17 cellular contexts compared by ENCODE assay signal in the genomic region with DNA sequence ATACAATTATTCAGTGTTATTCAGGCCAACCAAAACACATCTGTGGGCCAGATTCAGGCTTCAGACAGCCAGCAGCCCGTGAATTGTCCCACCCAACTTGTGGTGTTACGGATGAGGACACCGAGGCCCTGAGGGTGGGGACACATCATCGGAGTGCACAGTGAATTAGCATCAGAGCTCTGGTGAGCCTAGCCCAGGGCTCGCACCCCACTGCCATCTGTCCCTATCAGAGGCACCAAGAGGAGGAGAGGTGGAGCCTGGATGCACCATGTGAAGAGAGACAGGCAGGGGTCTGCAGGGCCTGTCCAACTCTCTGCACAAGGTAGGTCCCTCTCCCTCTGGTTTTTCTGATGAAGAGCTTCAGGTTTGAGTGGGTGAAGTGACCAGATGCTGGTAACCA. TPM values are rescaled to one million over a fixed set of nuclear protein-coding genes. Genes with fewer than 3 reads are reported as not detected.
A peak's percentile ranks its signal among the peaks of the same experiment; 100 is the strongest.
DNase-seq lines count a peak whose midpoint lies in the region; ATAC-seq, FAIRE-seq and TF ChIP-seq lines count a peak whose summit lies in the region.
"Had no signal": no experiment of that assay in that cellular context is flagged by ENCODE, and none has a peak within 500 bp of the region (broad histone marks: within the 10 kb centered on the region; RNA-seq: fewer than 3 reads in every experiment).

No MANE protein-coding gene starts in this region.

- no peak for TF ChIP-seq CTCF in H1 (IDR thresholded peaks at IDR 0.05; ENCODE audit: control extremely low read depth in 1 of 3, insufficient read depth in 1 of 3, low read depth in 1 of 3, low read length in 3 of 3)

- TF ChIP-seq EP300 in H1 (IDR thresholded peaks at IDR 0.05; ENCODE audit: borderline replicate concordance in 1 of 2, low read depth in 2 of 2, low read length in 2 of 2): no peak

- intact Hi-C loops in posterior vena cava (cut with DNase I): no loop called here

- H3K9ac ChIP-seq in BLaER1 (no peak overlapping the region), H1 (replicated peaks in 1 of 4; ENCODE audit: extremely low read depth in 1 of 4, low read depth in 3 of 4, low read length in 3 of 4) (no peak overlapping the region)

- 92% methylated on average over 5 of the region's 5 CpGs; no CpG with 5 or more reads in 1 of the 2 experiments for WGBS in H1 (ENCODE audit: extremely low coverage in 1 of 2, insufficient coverage in 1 of 2, insufficient read length in 1 of 2, insufficient replicate concordance in 2 of 2, low coverage in 1 of 2, low lambda C conversion rate in 2 of 2, missing lambda C conversion rate in 1 of 2), 2 experiments

- in situ Hi-C loops in Caki2 (cut with HindIII; ENCODE audit: low pct_unique_long_range_greater_than_20kb, low sequenced_read_pairs): no loop called here

- no peak overlapping the region for H2AFZ ChIP-seq in H1 (ENCODE audit: low read length)

- CTCF ChIA-PET in H1 (lab: Charles Lee; ENCODE audit: partially characterized antibody): interaction anchor here (0.7 to 1.8 kb wide), 4 partner anchors 10 to 258 kb away, joined by 3 to 6 read pairs (median 3); no protein-coding TSS in a partner anchor
- CTCF ChIA-PET in activated CD4-positive, alpha-beta memory T cell treated with anti-CD3 and anti-CD28 coated beads, Interleukin-2, amount 10 ng/mL, durations not matched to agents 7 days and 5 days (lab: Charles Lee): no interaction called here

- no peak overlapping the region for H3K56ac ChIP-seq in H1 (replicated peaks; ENCODE audit: insufficient read length, low read depth, low read length)

- no peaks in the 10 kb centered on the region for H3K79me2 ChIP-seq in H1 (ENCODE audit: control insufficient read depth in 1 of 2, insufficient read depth in 2 of 2, low read length in 2 of 2)

- no peak overlapping the region for H3K14ac ChIP-seq in H1 (ENCODE audit: insufficient read length)

- H3K9me3 ChIP-seq in BLaER1: peaks cover 4% of the 10 kb centered on the region
- peaks cover 2 to 3% of the 10 kb centered on the region in 2 experiments for H3K9me3 ChIP-seq in H1 (ENCODE audit: insufficient read depth in 2 of 2, low read depth in 1 of 2, low read length in 1 of 2)

- H3K18ac ChIP-seq in H1 (ENCODE audit: extremely low read depth, low read length): no peak overlapping the region

- H3K9me3 Mint-ChIP-seq in activated CD4-positive, alpha-beta memory T cell treated with anti-CD3 and anti-CD28 coated beads, Interleukin-2, amount 10 ng/mL, durations not matched to agents 7 days and 5 days: no peaks in the 10 kb centered on the region

- peak; percentile 82 for DNase-seq in Caki2 (ENCODE audit: low read depth)
- DNase-seq in H1 (ENCODE audit: low read depth in 1 of 2, low spot score in 2 of 2): no peak
- DNase-seq in posterior vena cava (ENCODE audit: low spot score): peak; percentile 79
- no peak for DNase-seq in activated CD4-positive, alpha-beta memory T cell treated with anti-CD3 and anti-CD28 coated beads, Interleukin-2, amount 10 ng/mL, durations not matched to agents 7 days and 5 days
- no peak for DNase-seq in SW 1271 (lab: John Stamatoyannopoulos, UW)
- no peak for DNase-seq in activated naive CD4-positive, alpha-beta T cell treated with Interleukin-2 at 50 U/mL for 16 hours
- DNase-seq: C1 segment of cervical spinal cord, DMS79 treated with DMSO at 0.1 percent for 48 hours, NCI-H1417 treated with DMSO at 0.1 percent for 48 hours, NCI-H1930, NCI-H226, NCI-H524, NCI-H82, RPMI8226 had no signal

- no peaks in the 10 kb centered on the region for H3K4me1 Mint-ChIP-seq in activated CD4-positive, alpha-beta memory T cell treated with anti-CD3 and anti-CD28 coated beads, Interleukin-2, amount 10 ng/mL, durations not matched to agents 7 days and 5 days

- H3K36me3 Mint-ChIP-seq in activated CD4-positive, alpha-beta memory T cell treated with anti-CD3 and anti-CD28 coated beads, Interleukin-2, amount 10 ng/mL, durations not matched to agents 7 days and 5 days (ENCODE audit: low read depth): no peaks in the 10 kb centered on the region

- no peak overlapping the region for H2BK15ac ChIP-seq in H1 (ENCODE audit: low read length)

- H2BK120ac ChIP-seq in H1 (replicated peaks; ENCODE audit: low read depth, low read length): no peak overlapping the region

- H4K5ac ChIP-seq in H1 (ENCODE audit: insufficient read length, low read depth, low read length): no peak overlapping the region

- POLR2A ChIA-PET in H1 (lab: Charles Lee; ENCODE audit: partially characterized antibody): interaction anchor here (1.0 to 1.7 kb wide), 3 partner anchors 9 to 17 kb away, joined by 3 to 7 read pairs (median 4); no protein-coding TSS in a partner anchor
- POLR2A ChIA-PET in activated CD4-positive, alpha-beta memory T cell treated with anti-CD3 and anti-CD28 coated beads, Interleukin-2, amount 10 ng/mL, durations not matched to agents 7 days and 5 days (lab: Charles Lee): no interaction called here

- no peak for TF ChIP-seq RAD21 in H1 (IDR thresholded peaks at IDR 0.05 in 1 of 2, conservative IDR thresholded peaks at IDR 0.05 in 1 of 2; ENCODE audit: low read depth in 2 of 2, low read length in 2 of 2)

- no peak for FAIRE-seq in H1 (lab: Jason Lieb, UNC)
- FAIRE-seq: H54 had no signal

- H3K4me3 ChIP-seq in BLaER1 (no peak overlapping the region), H1 (ENCODE audit: extremely low read depth in 1 of 4, insufficient read depth in 2 of 4, low read depth in 3 of 4, low read length in 4 of 4) (no peak overlapping the region)

- H2AK5ac ChIP-seq in H1 (ENCODE audit: low read depth, low read length): peak overlapping the region; percentile 39; the same call in 1 of the 2 replicates

- no peak overlapping the region for H2BK5ac ChIP-seq in H1 (ENCODE audit: low read depth, low read length)

- 0 out of 2 replicates have a peak overlapping the region, but pooled peaks have one; percentile 48 for H2BK20ac ChIP-seq in H1 (ENCODE audit: low read length)

- H4K8ac ChIP-seq in H1 (ENCODE audit: extremely low read depth, insufficient read depth, low read length): no peak overlapping the region

- no peaks in the 10 kb centered on the region for H3K23me2 ChIP-seq in H1 (ENCODE audit: low read depth, low read length)

- H3K27me3 ChIP-seq in BLaER1: no peaks in the 10 kb centered on the region
- H3K27me3 ChIP-seq in H1 (replicated peaks in 1 of 4; ENCODE audit: control insufficient read depth in 3 of 4, extremely low read depth in 1 of 4, insufficient read depth in 3 of 4, low read length in 3 of 4): peaks cover 2 to 13% (median 8%) of the 10 kb centered on the region in 4 experiments

- peaks cover 22% of the 10 kb centered on the region for H3K4me1 ChIP-seq in BLaER1
- H3K4me1 ChIP-seq in H1 (replicated peaks in 1 of 4; ENCODE audit: control insufficient read depth in 3 of 4, insufficient read depth in 4 of 4, low read length in 3 of 4): peaks cover 0 to 5% (median 4%) of the 10 kb centered on the region in 4 experiments; a peak in 6 of 7 replicates

- no peak for TF ChIP-seq POLR2A in H1 (IDR thresholded peaks at IDR 0.05; ENCODE audit: control extremely low read depth in 1 of 2, low read depth in 2 of 2, low read length in 2 of 2)

- H3K36me3 ChIP-seq in BLaER1: no peaks in the 10 kb centered on the region
- H3K36me3 ChIP-seq in H1 (ENCODE audit: control insufficient read depth in 2 of 4, insufficient read depth in 4 of 4, low read length in 3 of 4): no peaks in the 10 kb centered on the region

- no peak overlapping the region for H3K23ac ChIP-seq in H1 (ENCODE audit: insufficient read length)

- no peak for ATAC-seq in GM18519 (IDR thresholded peaks at IDR 0.05; ENCODE audit: low FRiP score, unreplicated experiment)

- H3K4me2 ChIP-seq in BLaER1 (peak overlapping the region; percentile 59), H1 (ENCODE audit: insufficient read depth in 1 of 2, low read depth in 2 of 2, low read length in 2 of 2) (no peak overlapping the region)

- no peak overlapping the region for H3K4me3 Mint-ChIP-seq in activated CD4-positive, alpha-beta memory T cell treated with anti-CD3 and anti-CD28 coated beads, Interleukin-2, amount 10 ng/mL, durations not matched to agents 7 days and 5 days

- no peak overlapping the region for H3K4ac ChIP-seq in H1 (replicated peaks; ENCODE audit: insufficient read length, low read depth, low read length)

- no peak overlapping the region for H2BK12ac ChIP-seq in H1 (ENCODE audit: low read depth, low read length)

- H3K27me3 Mint-ChIP-seq in activated CD4-positive, alpha-beta memory T cell treated with anti-CD3 and anti-CD28 coated beads, Interleukin-2, amount 10 ng/mL, durations not matched to agents 7 days and 5 days: peaks cover 11% of the 10 kb centered on the region

- H3K27ac ChIP-seq in BLaER1: no peak overlapping the region
- H3K27ac ChIP-seq in H1 (ENCODE audit: low read depth, low read length): no peak overlapping the region

- H3K79me1 ChIP-seq in H1 (ENCODE audit: low read depth, low read length): no peaks in the 10 kb centered on the region

- no peaks in the 10 kb centered on the region for H4K20me1 ChIP-seq in BLaER1
- H4K20me1 ChIP-seq in H1 (replicated peaks in 1 of 2; ENCODE audit: control insufficient read depth in 1 of 2, insufficient read depth in 2 of 2, low read length in 2 of 2): no peaks in the 10 kb centered on the region

- no peak overlapping the region for H4K91ac ChIP-seq in H1 (replicated peaks; ENCODE audit: insufficient read length, low read length)

- H3K27ac Mint-ChIP-seq in activated CD4-positive, alpha-beta memory T cell treated with anti-CD3 and anti-CD28 coated beads, Interleukin-2, amount 10 ng/mL, durations not matched to agents 7 days and 5 days: no peak overlapping the region

TF ChIP-seq in H1, 55 proteins besides CTCF, POLR2A, EP300 and RAD21 (continues in another document):
- TF ChIP-seq CHD1 (IDR thresholded peaks at IDR 0.05; ENCODE audit: low read depth, low read length) (no peak), RXRA (IDR thresholded peaks at IDR 0.05; ENCODE audit: insufficient read depth, low read depth, low read length) (no peak)
- TF ChIP-seq, protein P1, sequence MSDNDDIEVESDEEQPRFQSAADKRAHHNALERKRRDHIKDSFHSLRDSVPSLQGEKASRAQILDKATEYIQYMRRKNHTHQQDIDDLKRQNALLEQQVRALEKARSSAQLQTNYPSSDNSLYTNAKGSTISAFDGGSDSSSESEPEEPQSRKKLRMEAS (IDR thresholded peaks at IDR 0.05): no peak

RNA-seq across cellular contexts. Expression of gene GLI2, which starts 14.9 kb away (rescaled TPM):
- total RNA-seq in Caki2 (2014; rRNA removed; shearing (Covaris generic); ENCODE audit: low replicate concordance): 0.44 and 0.72 TPM in 2 replicates
- 46.9 and 49.8 TPM in 2 replicates for total RNA-seq in H1 (2021; fragmentation: NEBNext Ultra II Directional; extraction: Animal tissue kit (Norgen Biotek cat#: 25700))
- 18.4 and 28.8 TPM in 2 replicates for polyA plus RNA-seq in H1 (2011; rRNA removed)
- polyA plus RNA-seq in H1 (2011; cell fraction: cytosol; rRNA removed): 12.7 TPM
- 59.5 TPM for polyA plus RNA-seq in H1 (2011; cell fraction: nucleus; rRNA removed)
- 17.6 to 27.8 TPM (median 24.7 TPM) in 4 replicates for polyA plus RNA-seq in H1 (2012, experiment 1 of 2)
- polyA plus RNA-seq in H1 (2012, experiment 2 of 2): 9.7 TPM
- polyA plus RNA-seq in H1 (2013, experiment 1 of 2): 17.1 TPM
- 16.9 TPM for polyA plus RNA-seq in H1 (2013, experiment 2 of 2)
- polyA minus RNA-seq in H1 (2011; rRNA and poly(A)+ RNA removed): 17.2 and 19.9 TPM in 2 replicates
- polyA minus RNA-seq in H1 (2011; cell fraction: cytosol; rRNA and poly(A)+ RNA removed): 23.0 TPM
- 42.4 TPM for polyA minus RNA-seq in H1 (2011; cell fraction: nucleus; rRNA and poly(A)+ RNA removed)
- 10 to 100 TPM; 13.0 to 21.1 TPM for total RNA-seq in posterior vena cava
- total RNA-seq in activated CD4-positive, alpha-beta memory T cell treated with anti-CD3 and anti-CD28 coated beads, Interleukin-2, amount 10 ng/mL, durations not matched to agents 7 days and 5 days: under 1 TPM; 0.43 to 0.75 TPM

Comparison
In these comparisons a context has a peak if more than half of its experiments do, and no peak if none do; other contexts are left out.
1. DNase-seq: peak in Caki2 (single experiment) and posterior vena cava (single experiment); none in H1 (0 of 2), activated CD4-positive, alpha-beta memory T cell treated with anti-CD3 and anti-CD28 coated beads, Interleukin-2, amount 10 ng/mL, durations not matched to agents 7 days and 5 days (single experiment), SW 1271 (0 of 2) and activated naive CD4-positive, alpha-beta T cell treated with Interleukin-2 at 50 U/mL for 16 hours (single experiment).